9 cellular contexts compared by ENCODE assay signal in the genomic region with DNA sequence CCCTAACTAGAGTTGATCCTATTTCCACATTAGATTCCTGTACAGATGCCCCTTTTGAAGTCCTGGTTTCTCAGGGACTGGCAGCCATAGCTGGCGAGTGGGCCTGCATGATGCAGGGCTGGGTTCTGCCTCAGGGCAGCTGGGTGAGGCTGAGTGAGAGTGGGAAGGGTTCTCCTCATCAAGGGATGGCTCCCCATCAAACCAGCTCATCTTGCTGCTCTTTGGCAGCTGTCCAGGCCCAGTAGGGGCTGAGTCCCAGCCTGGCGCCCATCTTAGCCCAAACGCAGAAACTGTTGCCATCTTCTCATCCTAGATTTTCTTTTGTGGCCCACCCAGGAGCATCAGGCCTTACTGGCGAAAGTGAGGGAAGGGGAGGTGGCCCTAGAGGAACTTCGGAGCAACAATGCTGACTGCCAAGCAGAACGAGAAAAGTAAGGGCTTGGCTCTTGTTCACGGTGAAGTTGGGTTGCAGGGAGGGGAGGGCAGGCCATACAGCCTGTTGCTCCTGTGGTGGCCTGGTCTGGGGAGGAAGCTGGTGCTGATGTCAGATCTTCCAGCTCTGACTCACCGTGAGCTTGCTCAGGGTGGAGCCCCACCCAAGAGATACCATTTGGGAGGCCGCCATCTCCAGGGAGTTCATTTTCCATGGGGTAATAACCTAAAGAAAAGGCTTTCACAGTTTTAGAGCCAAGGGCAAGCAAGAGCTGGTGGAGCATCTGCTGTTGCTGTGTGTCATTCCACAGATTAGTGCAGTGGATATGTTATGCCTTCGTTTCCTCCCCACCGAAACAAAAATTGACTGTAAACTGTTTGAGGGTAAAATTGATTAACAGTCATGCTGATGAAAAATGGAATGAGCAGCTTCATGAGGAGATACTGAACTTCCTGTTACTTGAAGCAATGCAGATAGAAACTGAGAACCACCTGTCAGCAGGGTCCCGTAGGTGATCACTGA. TPM values are rescaled to one million over a fixed set of nuclear protein-coding genes. Genes with fewer than 3 reads are reported as not detected.
DNase-seq lines count a peak whose midpoint lies in the region; ATAC-seq and TF ChIP-seq lines count a peak whose summit lies in the region.
"Had no signal": no experiment of that assay in that cellular context is flagged by ENCODE, and none has a peak within 500 bp of the region (broad histone marks: within the 10 kb centered on the region; RNA-seq: fewer than 3 reads in every experiment).

No MANE protein-coding gene starts in this region.

- H3K27me3 ChIP-seq in fibroblast of lung (ENCODE audit: control insufficient read depth, insufficient read depth, low read length) (no peaks in the 10 kb centered on the region), stomach (no peaks in the 10 kb centered on the region)

- no peaks in the 10 kb centered on the region for H3K79me2 ChIP-seq in fibroblast of lung (ENCODE audit: control insufficient read depth, insufficient read depth, low read length)

- H3K36me3 ChIP-seq in fibroblast of lung (ENCODE audit: control insufficient read depth, insufficient read depth, low read length) (peaks cover 4% of the 10 kb centered on the region), stomach (peaks cover 21 to 94% (median 91%) of the 10 kb centered on the region in 4 donors)

- H3K9ac ChIP-seq in fibroblast of lung (ENCODE audit: insufficient read depth, low read length), result no peak overlapping the region

- H3K4me2 ChIP-seq in fibroblast of lung (ENCODE audit: extremely low read depth, insufficient read depth, low read length), result peak overlapping the region; percentile 13

- peak overlapping the region; percentile 47 for H2AFZ ChIP-seq in fibroblast of lung (ENCODE audit: low read length)

- WGBS in stomach, 5 donors, result 72 to 77% (median 74%) methylated on average over 12 of the region's 12 CpGs

- no peak overlapping the region for H3K4me3 ChIP-seq in fibroblast of lung (replicated peaks in 1 of 4; ENCODE audit: control extremely low read depth in 1 of 4, insufficient read depth in 1 of 4, low read depth in 3 of 4, low read length in 4 of 4)
- no peak overlapping the region for H3K4me3 ChIP-seq in stomach

- H3K27ac Mint-ChIP-seq in T-helper 17 cell, result no peak overlapping the region

- peaks cover 7% of the 10 kb centered on the region for H3K36me3 Mint-ChIP-seq in T-helper 17 cell (ENCODE audit: low read depth)

- TF ChIP-seq EP300 in stomach (IDR thresholded peaks at IDR 0.05), result no peak

- H3K9me3 ChIP-seq in fibroblast of lung (ENCODE audit: control insufficient read depth, insufficient read depth, low read depth, low read length) (no peaks in the 10 kb centered on the region), stomach (no peaks in the 10 kb centered on the region), T-helper 17 cell (ENCODE audit: control insufficient read depth, low read length, poor library complexity, severe bottlenecking) (no peaks in the 10 kb centered on the region)

- DNase-seq in activated effector memory CD4-positive, alpha-beta T cell treated with anti-CD3 and anti-CD28 coated beads, Interleukin-2, amount 50 U/mL, for 16 hours, result peak; percentile 63
- no peak for DNase-seq in activated effector memory CD4-positive, alpha-beta T cell treated with Interleukin-2 at 50 U/mL for 16 hours
- DNase-seq in fibroblast of lung (ENCODE audit: low read depth in 2 of 2) (peak; percentile 88 to 89), stomach (peak; percentile 57), NCI-H2196 (lab: John Stamatoyannopoulos, UW; ENCODE audit: unreplicated experiment) (no peak), nucleus accumbens (lab: John Stamatoyannopoulos, UW) (no peak), T-helper 17 cell (no peak)
- DNase-seq: NCI-H2081 treated with DMSO at 0.1 percent for 48 hours had no signal

- H3K4me1 Mint-ChIP-seq in T-helper 17 cell, result peaks cover 2% of the 10 kb centered on the region

- H3K27ac ChIP-seq in fibroblast of lung (ENCODE audit: insufficient read depth, low read length) (peak overlapping the region; percentile 71), stomach (peak overlapping the region in 4 of 5 donors; percentile 5 to 64 (median 32))

- no peak for TF ChIP-seq POLR2A in stomach (IDR thresholded peaks at IDR 0.05)

- intact Hi-C loops in stomach (cut with DNase I; ENCODE audit: low total_unique reads), result no loop called here

- H4K20me1 ChIP-seq in fibroblast of lung (ENCODE audit: control insufficient read depth, extremely low read depth, insufficient read depth, low read length), result no peaks in the 10 kb centered on the region

- H3K4me3 Mint-ChIP-seq in T-helper 17 cell, result no peak overlapping the region

- ATAC-seq in SK-N-SH treated with all-trans-retinoic acid at 6 μM for 48 hours (peak; percentile 63), T-helper 17 cell (no peak)

- no peaks in the 10 kb centered on the region for H3K27me3 Mint-ChIP-seq in T-helper 17 cell

- H3K4me1 ChIP-seq in fibroblast of lung (ENCODE audit: control insufficient read depth, extremely low read depth, insufficient read depth, low read length) (peaks cover 9% of the 10 kb centered on the region), stomach (peaks cover 0 to 8% (median 2%) of the 10 kb centered on the region in 4 donors)

- no peak for TF ChIP-seq CTCF in fibroblast of lung (conservative IDR thresholded peaks at IDR 0.05 in 1 of 2, IDR thresholded peaks at IDR 0.05 in 1 of 2; ENCODE audit: low read depth in 1 of 2, low read length in 2 of 2)
- TF ChIP-seq CTCF in stomach (IDR thresholded peaks at IDR 0.05), result no peak

TF ChIP-seq in SK-N-SH treated with all-trans-retinoic acid at 6 μM for 48 hours, 23 proteins besides CTCF, POLR2A, EP300 and RAD21 (continues in another document):
- TF ChIP-seq ISL1 (CRISPR knock-in tag; IDR thresholded peaks at IDR 0.05) (no peak), ZNF565 (CRISPR knock-in tag; conservative IDR thresholded peaks at IDR 0.05; ENCODE audit: low read depth) (no peak), ZFP3 (CRISPR knock-in tag; IDR thresholded peaks at IDR 0.05) (no peak), GLIS3 (CRISPR knock-in tag; IDR thresholded peaks at IDR 0.05) (no peak), POU6F1 (CRISPR knock-in tag; IDR thresholded peaks at IDR 0.05; ENCODE audit: borderline replicate concordance, low read depth) (no peak), RARB (CRISPR knock-in tag; IDR thresholded peaks at IDR 0.05) (no peak), CREB5 (CRISPR knock-in tag; IDR thresholded peaks at IDR 0.05; ENCODE audit: low read depth) (no peak), ARNTL (CRISPR knock-in tag; IDR thresholded peaks at IDR 0.05; ENCODE audit: borderline replicate concordance, low read depth) (no peak), ZNF70 (CRISPR knock-in tag; IDR thresholded peaks at IDR 0.05) (no peak), CSDC2 (CRISPR knock-in tag; IDR thresholded peaks at IDR 0.05) (no peak)
- TF ChIP-seq, protein P1, sequence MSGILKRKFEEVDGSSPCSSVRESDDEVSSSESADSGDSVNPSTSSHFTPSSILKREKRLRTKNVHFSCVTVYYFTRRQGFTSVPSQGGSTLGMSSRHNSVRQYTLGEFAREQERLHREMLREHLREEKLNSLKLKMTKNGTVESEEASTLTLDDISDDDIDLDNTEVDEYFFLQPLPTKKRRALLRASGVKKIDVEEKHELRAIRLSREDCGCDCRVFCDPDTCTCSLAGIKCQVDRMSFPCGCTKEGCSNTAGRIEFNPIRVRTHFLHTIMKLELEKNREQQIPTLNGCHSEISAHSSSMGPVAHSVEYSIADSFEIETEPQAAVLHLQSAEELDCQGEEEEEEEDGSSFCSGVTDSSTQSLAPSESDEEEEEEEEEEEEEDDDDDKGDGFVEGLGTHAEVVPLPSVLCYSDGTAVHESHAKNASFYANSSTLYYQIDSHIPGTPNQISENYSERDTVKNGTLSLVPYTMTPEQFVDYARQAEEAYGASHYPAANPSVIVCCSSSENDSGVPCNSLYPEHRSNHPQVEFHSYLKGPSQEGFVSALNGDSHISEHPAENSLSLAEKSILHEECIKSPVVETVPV (CRISPR knock-in tag; IDR thresholded peaks at IDR 0.05), result no peak

RNA-seq across cellular contexts. Expression of gene TUFT1, which starts 34.7 kb away (rescaled TPM):
- total RNA-seq in fibroblast of lung (6.9 and 18.2 TPM in 2 replicates), stomach (10 to 100 TPM in 3 of 5 donors, 1 to 10 TPM in 2; 1.2 to 30.4 (median 13.9) TPM), T-helper 17 cell (10 to 100 TPM; 11.4 to 18.2 TPM)
- polyA plus RNA-seq in fibroblast of lung (16.7 and 24.7 TPM in 2 replicates), stomach (10 to 100 TPM in 2 of 3 donors, 1 to 10 TPM in 1; 9.0 to 15.4 (median 10.8) TPM)
- 12.6 and 18.4 TPM in 2 replicates for polyA plus RNA-seq in fibroblast of lung (2012)
- polyA minus RNA-seq in fibroblast of lung (ENCODE audit: low replicate concordance), result 11.2 and 12.0 TPM in 2 replicates

RNA-seq across cellular contexts. Expression of gene SNX27, which starts 37.0 kb away (rescaled TPM):
- 31.1 and 38.1 TPM in 2 replicates for total RNA-seq in fibroblast of lung
- polyA plus RNA-seq in fibroblast of lung, result 24.4 and 29.5 TPM in 2 replicates
- polyA plus RNA-seq in fibroblast of lung (2012), result 8.6 and 13.3 TPM in 2 replicates
- 28.5 and 30.9 TPM in 2 replicates for polyA minus RNA-seq in fibroblast of lung (ENCODE audit: low replicate concordance)
- 10 to 100 TPM in 4 of 5 donors, 1 to 10 TPM in 1; 9.3 to 82.3 (median 31.2) TPM for total RNA-seq in stomach
- polyA plus RNA-seq in stomach, result 1 to 10 TPM; 4.3 to 6.8 (median 5.8) TPM
- 10 to 100 TPM; 19.6 to 22.8 TPM for total RNA-seq in T-helper 17 cell

Comparison
In these comparisons a context has a peak if more than half of its experiments do, and no peak if none do; other contexts are left out.
1. DNase-seq: peak in activated effector memory CD4-positive, alpha-beta T cell treated with anti-CD3 and anti-CD28 coated beads, Interleukin-2, amount 50 U/mL, for 16 hours (single experiment), fibroblast of lung (2 of 2) and stomach (single experiment); none in activated effector memory CD4-positive, alpha-beta T cell treated with Interleukin-2 at 50 U/mL for 16 hours (single experiment), NCI-H2196 (single experiment), nucleus accumbens (0 of 56) and T-helper 17 cell (0 of 3).